In the genomic region with DNA sequence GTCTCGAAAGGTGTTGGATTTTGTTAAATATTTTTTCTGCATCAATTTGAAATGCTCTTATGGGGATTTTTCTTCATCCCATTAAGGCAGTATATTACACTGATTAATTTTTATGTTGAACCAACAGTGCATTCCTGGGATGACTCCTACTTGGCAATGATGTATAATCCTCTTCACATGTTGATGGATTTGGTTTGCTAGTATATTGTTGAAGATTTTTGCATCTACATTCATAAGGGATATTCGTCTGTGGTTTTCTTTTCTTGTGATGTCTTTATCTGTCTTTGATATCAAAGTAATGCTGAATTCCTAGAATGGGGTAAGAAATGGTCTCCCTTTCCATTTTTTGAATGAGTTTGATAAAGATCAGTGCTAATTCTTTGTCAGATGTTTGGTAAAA, we compare ENCODE assay signal across 8 cellular contexts.
"Had no signal": no experiment of that assay in that cellular context is flagged by ENCODE, and none has a peak within 500 bp of the region (broad histone marks: within the 10 kb centered on the region; RNA-seq: fewer than 3 reads in every experiment).

No MANE protein-coding gene starts in this region.

- H3K27ac Mint-ChIP-seq: IgD-negative memory B cell had no signal

- DNase-seq: IMR-90, KBM-7, KG1 had no signal

- ATAC-seq: HepG2, K562 had no signal

- H3K4me2 ChIP-seq: KMS-11 had no signal

- H3K9ac ChIP-seq: KMS-11 had no signal

- H3K4me3 ChIP-seq: K562 had no signal

- H3K4me3 Mint-ChIP-seq: IgD-negative memory B cell had no signal

- H3K36me3 Mint-ChIP-seq: IgD-negative memory B cell had no signal

- H3K4me1 Mint-ChIP-seq: IgD-negative memory B cell had no signal

- H3K27ac ChIP-seq: HL-60, KMS-11 had no signal
